ENCODE assay signal across 13 cellular contexts in genomic region chr1:168083456-168084325, GRCh38. TPM values are rescaled to one million over a fixed set of nuclear protein-coding genes. Genes with fewer than 3 reads are reported as not detected.
"Had no signal": no experiment of that assay in that cellular context is flagged by ENCODE, and none has a peak within 500 bp of the region (broad histone marks: within the 10 kb centered on the region; RNA-seq: fewer than 3 reads in every experiment).

No MANE protein-coding gene starts in this region.

- H3K4me3 ChIP-seq: dorsolateral prefrontal cortex, hepatocyte, mucosa of descending colon, spleen had no signal

- DNase-seq: activated CD4-positive, alpha-beta T cell treated with anti-CD3 and anti-CD28 coated beads for 4 hours; activated CD8-positive, alpha-beta memory T cell treated with anti-CD3 and anti-CD28 coated beads for 24 hours; activated naive CD4-positive, alpha-beta T cell treated with Interleukin-2 at 50 U/mL for 16 hours; dorsolateral prefrontal cortex; endodermal cell; islet precursor cell; mammary epithelial cell; mucosa of descending colon; spleen; stimulated activated naive CD8-positive, alpha-beta T cell treated with anti-CD3 and anti-CD28 coated beads, Interleukin-15, amount 100 ng/mL, for 72 hours; T-helper 17 cell had no signal

- H2AFZ ChIP-seq: hepatocyte had no signal

- H3K4me2 ChIP-seq: hepatocyte had no signal

- H3K27ac ChIP-seq: hepatocyte, spleen had no signal

- H3K79me2 ChIP-seq: hepatocyte had no signal

- H3K9me3 ChIP-seq: mucosa of descending colon, spleen had no signal

- ATAC-seq: mucosa of descending colon had no signal

- H3K27me3 ChIP-seq: dorsolateral prefrontal cortex, hepatocyte, spleen had no signal

RNA-seq across cellular contexts. Expression of gene GPR161, which starts 53.0 kb away (rescaled TPM):
- polyA plus RNA-seq: naive thymus-derived CD8-positive, alpha-beta T cell had no signal
